Comparison of ENCODE assay signal across 23 cellular contexts in the genomic region with DNA sequence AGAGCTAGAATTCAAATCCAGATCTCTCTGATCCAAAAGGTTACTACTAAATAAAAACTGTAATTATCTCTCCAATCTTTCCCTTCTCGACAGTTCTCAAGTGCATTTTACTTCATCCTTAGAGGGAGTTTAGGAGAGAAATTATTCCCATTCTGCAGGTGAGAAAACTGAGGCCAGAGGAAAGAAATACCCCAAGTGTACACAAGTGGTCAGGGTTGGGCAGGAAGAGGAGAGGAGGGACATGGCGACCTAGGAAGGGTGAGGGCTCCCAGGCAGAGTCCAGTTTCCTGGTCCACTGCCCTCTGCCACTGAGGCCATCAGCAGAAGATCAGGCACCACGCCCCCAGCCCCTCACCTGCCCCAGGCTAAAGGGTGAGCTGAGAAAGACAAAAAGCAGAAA.
DNase-seq lines count a peak whose midpoint lies in the region; ATAC-seq, FAIRE-seq and TF ChIP-seq lines count a peak whose summit lies in the region.
"Had no signal": no experiment of that assay in that cellular context is flagged by ENCODE, and none has a peak within 500 bp of the region (broad histone marks: within the 10 kb centered on the region; RNA-seq: fewer than 3 reads in every experiment).

No MANE protein-coding gene starts in this region.

- H3K27me3 ChIP-seq in HL-60 (ENCODE audit: insufficient read depth, poor library complexity, severe bottlenecking) (no peaks in the 10 kb centered on the region), H1 (replicated peaks in 1 of 4; ENCODE audit: control insufficient read depth in 3 of 4, extremely low read depth in 1 of 4, insufficient read depth in 3 of 4, low read length in 3 of 4) (no peaks in the 10 kb centered on the region; a peak in 1 of 7 replicates), neuronal stem cell (ENCODE audit: control insufficient read depth in 3 of 3, insufficient read depth in 3 of 3, low read depth in 1 of 3, low read length in 3 of 3) (peaks cover 0 to 37% (median 1%) of the 10 kb centered on the region in 3 experiments)
- H3K27me3 ChIP-seq: BE2C had no signal

- ATAC-seq in GM18520 (IDR thresholded peaks at IDR 0.05; ENCODE audit: unreplicated experiment), result no peak
- ATAC-seq in HG03460 (IDR thresholded peaks at IDR 0.05; ENCODE audit: unreplicated experiment), result no peak

- no peak overlapping the region for H2BK12ac ChIP-seq in H1 (ENCODE audit: low read depth, low read length)
- no peak overlapping the region for H2BK12ac ChIP-seq in neuronal stem cell (ENCODE audit: low read length)

- H3K27ac ChIP-seq in HL-60 (replicated peaks) (peak overlapping the region; percentile 73), H1 (ENCODE audit: low read depth, low read length) (no peak overlapping the region), neuronal stem cell (replicated peaks; ENCODE audit: low read length) (no peak overlapping the region)
- H3K27ac ChIP-seq: GM23248 had no signal

- peak; percentile 39 for DNase-seq in ELF-1 (ENCODE audit: low read depth, low spot score)
- DNase-seq in HL-60 (ENCODE audit: low read depth in 1 of 2, low spot score in 1 of 2), result no peak
- no peak for DNase-seq in H1 (ENCODE audit: low read depth in 1 of 2, low spot score in 2 of 2)
- no peak for DNase-seq in neuronal stem cell (ENCODE audit: low spot score)
- DNase-seq in activated CD4-positive, alpha-beta T cell treated with anti-CD3 and anti-CD28 coated beads for 48 hours, result no peak
- DNase-seq: ACHN; BE2C; C1 segment of cervical spinal cord; CD4-positive, CD25-positive, alpha-beta regulatory T cell; COR-L47; DMS 273 treated with DMSO at 0.1 percent for 48 hours; DMS53; DND-41; EL; GM23248; HCEC 1CT had no signal

- TF ChIP-seq CTCF in HL-60 (IDR thresholded peaks at IDR 0.05; ENCODE audit: insufficient read depth, low read length) (no peak), H1 (IDR thresholded peaks at IDR 0.05; ENCODE audit: control extremely low read depth in 1 of 3, insufficient read depth in 1 of 3, low read depth in 1 of 3, low read length in 3 of 3) (no peak)

- WGBS in H1 (ENCODE audit: extremely low coverage in 1 of 2, insufficient coverage in 1 of 2, insufficient read length in 1 of 2, insufficient replicate concordance in 2 of 2, low coverage in 1 of 2, low lambda C conversion rate in 2 of 2, missing lambda C conversion rate in 1 of 2), 2 experiments, result 77% methylated on average over 3 of the region's 3 CpGs; no CpG with 5 or more reads in 1 of the 2 experiments
- no CpG with 5 or more reads among the region's 3 CpGs for WGBS in neuronal stem cell (ENCODE audit: extremely low coverage in 2 of 2, insufficient read length in 2 of 2, insufficient replicate concordance in 1 of 2), 2 donors

- no peak for TF ChIP-seq RAD21 in H1 (IDR thresholded peaks at IDR 0.05 in 1 of 2, conservative IDR thresholded peaks at IDR 0.05 in 1 of 2; ENCODE audit: low read depth in 2 of 2, low read length in 2 of 2)

- TF ChIP-seq EP300 in H1 (IDR thresholded peaks at IDR 0.05; ENCODE audit: borderline replicate concordance in 1 of 2, low read depth in 2 of 2, low read length in 2 of 2), result no peak

- H3K4me3 ChIP-seq in HL-60 (replicated peaks; ENCODE audit: insufficient read depth, low read length) (no peak overlapping the region), H1 (ENCODE audit: extremely low read depth in 1 of 4, insufficient read depth in 2 of 4, low read depth in 3 of 4, low read length in 4 of 4) (no peak overlapping the region), neuronal stem cell (ENCODE audit: low read length in 2 of 2) (no peak overlapping the region)
- H3K4me3 ChIP-seq: GM23248 had no signal

- no peaks in the 10 kb centered on the region for H3K79me2 ChIP-seq in H1 (ENCODE audit: control insufficient read depth in 1 of 2, insufficient read depth in 2 of 2, low read length in 2 of 2)

- H3K23me2 ChIP-seq in H1 (ENCODE audit: low read depth, low read length), result peaks cover 1% of the 10 kb centered on the region; the same call in 1 of the 2 replicates

- no peak overlapping the region for H3K14ac ChIP-seq in H1 (ENCODE audit: insufficient read length)
- no peak overlapping the region for H3K14ac ChIP-seq in neuronal stem cell (ENCODE audit: low read length)

- H2AK5ac ChIP-seq in H1 (ENCODE audit: low read depth, low read length) (no peak overlapping the region), neuronal stem cell (ENCODE audit: low read depth, low read length) (no peak overlapping the region)

- no peak overlapping the region for H2BK5ac ChIP-seq in H1 (ENCODE audit: low read depth, low read length)
- H2BK5ac ChIP-seq in neuronal stem cell (ENCODE audit: low read length), result no peak overlapping the region

- H3K79me1 ChIP-seq in H1 (ENCODE audit: low read depth, low read length) (no peaks in the 10 kb centered on the region), neuronal stem cell (ENCODE audit: low read depth, low read length) (no peaks in the 10 kb centered on the region)

- FAIRE-seq in H1 (lab: Jason Lieb, UNC), result no peak
- FAIRE-seq: A204.1, G401.6, GM12891, H54, HTR-8/SVneo had no signal

- POLR2A ChIA-PET in H1 (lab: Charles Lee; ENCODE audit: partially characterized antibody), result no interaction called here

- H2BK120ac ChIP-seq in H1 (replicated peaks; ENCODE audit: low read depth, low read length) (no peak overlapping the region), neuronal stem cell (ENCODE audit: low read depth, low read length) (no peak overlapping the region)

- H3K4me2 ChIP-seq in H1 (ENCODE audit: insufficient read depth in 1 of 2, low read depth in 2 of 2, low read length in 2 of 2) (no peak overlapping the region), neuronal stem cell (ENCODE audit: insufficient read depth, low read length, poor library complexity, severe bottlenecking) (no peak overlapping the region)

- H4K5ac ChIP-seq in H1 (ENCODE audit: insufficient read length, low read depth, low read length), result no peak overlapping the region

- H3K18ac ChIP-seq in H1 (ENCODE audit: extremely low read depth, low read length) (no peak overlapping the region), neuronal stem cell (ENCODE audit: low read length) (no peak overlapping the region)

- H3K9ac ChIP-seq in H1 (replicated peaks in 1 of 4; ENCODE audit: extremely low read depth in 1 of 4, low read depth in 3 of 4, low read length in 3 of 4), result no peak overlapping the region
- peak overlapping the region; percentile 50 for H3K9ac ChIP-seq in neuronal stem cell (ENCODE audit: low read depth, low read length, poor library complexity)
- H3K9ac ChIP-seq: GM23248 had no signal

- H2AFZ ChIP-seq in H1 (ENCODE audit: low read length) (no peak overlapping the region), neuronal stem cell (ENCODE audit: low read length) (no peak overlapping the region)
- H2AFZ ChIP-seq: GM23248 had no signal

- no peak overlapping the region for H3K56ac ChIP-seq in H1 (replicated peaks; ENCODE audit: insufficient read length, low read depth, low read length)

- H4K8ac ChIP-seq in H1 (ENCODE audit: extremely low read depth, insufficient read depth, low read length) (no peak overlapping the region; the same call in 1 of the 2 replicates), neuronal stem cell (ENCODE audit: low read depth, low read length) (no peak overlapping the region)

- H2BK20ac ChIP-seq in H1 (ENCODE audit: low read length), result no peak overlapping the region

- H3K23ac ChIP-seq in H1 (ENCODE audit: insufficient read length) (no peak overlapping the region), neuronal stem cell (ENCODE audit: low read depth, low read length, poor library complexity) (no peak overlapping the region)

- H3K36me3 ChIP-seq in H1 (ENCODE audit: control insufficient read depth in 2 of 4, insufficient read depth in 4 of 4, low read length in 3 of 4) (no peaks in the 10 kb centered on the region), neuronal stem cell (replicated peaks in 1 of 2; ENCODE audit: control insufficient read depth in 2 of 2, insufficient read depth in 2 of 2, low read length in 2 of 2) (no peaks in the 10 kb centered on the region)
- H3K36me3 ChIP-seq: BE2C had no signal

- TF ChIP-seq POLR2A in H1 (IDR thresholded peaks at IDR 0.05; ENCODE audit: control extremely low read depth in 1 of 2, low read depth in 2 of 2, low read length in 2 of 2), result no peak

- no peaks in the 10 kb centered on the region for H4K20me1 ChIP-seq in H1 (replicated peaks in 1 of 2; ENCODE audit: control insufficient read depth in 1 of 2, insufficient read depth in 2 of 2, low read length in 2 of 2)

- H3K4ac ChIP-seq in H1 (replicated peaks; ENCODE audit: insufficient read length, low read depth, low read length) (no peak overlapping the region), neuronal stem cell (ENCODE audit: low read length) (no peak overlapping the region)

- CTCF ChIA-PET in H1 (lab: Charles Lee; ENCODE audit: partially characterized antibody), result interaction anchor here (0.7 to 1.1 kb wide), 5 partner anchors 13 to 122 kb away, joined by 3 to 4 read pairs (median 3); no protein-coding TSS in a partner anchor

- H3K9me3 ChIP-seq in H1 (ENCODE audit: insufficient read depth in 2 of 2, low read depth in 1 of 2, low read length in 1 of 2) (no peaks in the 10 kb centered on the region), neuronal stem cell (replicated peaks in 1 of 2; ENCODE audit: control insufficient read depth in 2 of 2, insufficient read depth in 1 of 2, low read depth in 1 of 2, low read length in 2 of 2) (no peaks in the 10 kb centered on the region)
- H3K9me3 ChIP-seq: BE2C had no signal

- H2BK15ac ChIP-seq in H1 (ENCODE audit: low read length), result no peak overlapping the region
- no peak overlapping the region for H2BK15ac ChIP-seq in neuronal stem cell (ENCODE audit: low read length)

- H3K4me1 ChIP-seq in H1 (replicated peaks in 1 of 4; ENCODE audit: control insufficient read depth in 3 of 4, insufficient read depth in 4 of 4, low read length in 3 of 4), result peaks cover 0 to 12% (median 6%) of the 10 kb centered on the region in 4 experiments; a peak in 6 of 7 replicates
- H3K4me1 ChIP-seq in neuronal stem cell (ENCODE audit: control insufficient read depth in 2 of 2, insufficient read depth in 1 of 2, low read depth in 1 of 2, low read length in 2 of 2), result peaks cover 0 to 2% of the 10 kb centered on the region in 2 donors
- H3K4me1 ChIP-seq: BE2C had no signal

- H4K91ac ChIP-seq in H1 (replicated peaks; ENCODE audit: insufficient read length, low read length) (no peak overlapping the region), neuronal stem cell (ENCODE audit: low read depth, low read length, poor library complexity) (no peak overlapping the region)

TF ChIP-seq in H1, 55 proteins besides CTCF, POLR2A, EP300 and RAD21:
- TF ChIP-seq KDM1A (IDR thresholded peaks at IDR 0.05; ENCODE audit: borderline replicate concordance, low read length) (peak; percentile 77), BCL11A (IDR thresholded peaks at IDR 0.05; ENCODE audit: low read depth in 2 of 2, low read length in 2 of 2) (no peak)
